Comparison of ENCODE assay signal across 36 cellular contexts in the genomic region with DNA sequence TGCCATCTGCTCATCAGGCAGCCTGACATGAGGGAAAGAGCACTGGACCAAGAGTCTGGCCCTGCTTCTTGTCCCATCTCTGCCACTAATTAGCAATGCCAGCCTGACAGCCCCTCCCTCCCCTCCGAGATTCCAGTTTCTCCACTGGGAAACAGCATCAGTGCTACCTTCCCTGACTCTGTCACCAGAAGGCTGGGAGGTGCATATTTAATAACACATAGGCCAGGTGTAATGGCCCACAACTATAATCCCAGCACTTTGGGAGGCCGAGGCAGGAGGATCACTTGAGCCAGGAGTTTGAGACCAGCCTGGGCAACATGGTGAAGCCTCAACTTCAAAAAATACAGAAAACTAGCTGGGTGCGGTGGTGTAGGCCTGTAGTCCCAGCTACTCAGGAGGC.
"Had no signal": no experiment of that assay in that cellular context is flagged by ENCODE, and none has a peak within 500 bp of the region (broad histone marks: within the 10 kb centered on the region; RNA-seq: fewer than 3 reads in every experiment).

No MANE protein-coding gene starts in this region.

- H3K4me2 ChIP-seq: KMS-11 had no signal

- H3K36me3 ChIP-seq: MG63 had no signal

- DNase-seq: Karpas-422, Kasumi-1, KG1, MG63, MM.1S, MV-4-11, NCI-H1048, NCI-H1092, NCI-H1092 treated with DMSO at 0.1 percent for 48 hours, NCI-H1105, NCI-H1105 treated with DMSO at 0.1 percent for 48 hours, NCI-H1417, NCI-H1417 treated with DMSO at 0.1 percent for 48 hours, NCI-H1436, NCI-H1436 treated with DMSO at 0.1 percent for 48 hours, NCI-H146, NCI-H1694, NCI-H1694 treated with DMSO at 0.1 percent for 48 hours, NCI-H187, NCI-H187 treated with DMSO at 0.1 percent for 48 hours, NCI-H1930, NCI-H2029, NCI-H2029 treated with DMSO at 0.1 percent for 48 hours, NCI-H2081, NCI-H2081 treated with DMSO at 0.1 percent for 48 hours, NCI-H2107, NCI-H2171, NCI-H2171 treated with DMSO at 0.1 percent for 48 hours, NCI-H2227 treated with DMSO at 0.1 percent for 48 hours, NCI-H226, NCI-H345, NCI-H446, NCI-H446 treated with DMSO at 0.1 percent for 48 hours, NCI-H510A, NCI-H510A treated with DMSO at 0.1 percent for 48 hours had no signal

- H3K9me3 ChIP-seq: MG63 had no signal

- H3K27ac ChIP-seq: KMS-11 had no signal

- H3K4me3 ChIP-seq: MG63 had no signal

- H3K9ac ChIP-seq: KMS-11 had no signal
